14 cellular contexts compared by ENCODE assay signal in the genomic region with DNA sequence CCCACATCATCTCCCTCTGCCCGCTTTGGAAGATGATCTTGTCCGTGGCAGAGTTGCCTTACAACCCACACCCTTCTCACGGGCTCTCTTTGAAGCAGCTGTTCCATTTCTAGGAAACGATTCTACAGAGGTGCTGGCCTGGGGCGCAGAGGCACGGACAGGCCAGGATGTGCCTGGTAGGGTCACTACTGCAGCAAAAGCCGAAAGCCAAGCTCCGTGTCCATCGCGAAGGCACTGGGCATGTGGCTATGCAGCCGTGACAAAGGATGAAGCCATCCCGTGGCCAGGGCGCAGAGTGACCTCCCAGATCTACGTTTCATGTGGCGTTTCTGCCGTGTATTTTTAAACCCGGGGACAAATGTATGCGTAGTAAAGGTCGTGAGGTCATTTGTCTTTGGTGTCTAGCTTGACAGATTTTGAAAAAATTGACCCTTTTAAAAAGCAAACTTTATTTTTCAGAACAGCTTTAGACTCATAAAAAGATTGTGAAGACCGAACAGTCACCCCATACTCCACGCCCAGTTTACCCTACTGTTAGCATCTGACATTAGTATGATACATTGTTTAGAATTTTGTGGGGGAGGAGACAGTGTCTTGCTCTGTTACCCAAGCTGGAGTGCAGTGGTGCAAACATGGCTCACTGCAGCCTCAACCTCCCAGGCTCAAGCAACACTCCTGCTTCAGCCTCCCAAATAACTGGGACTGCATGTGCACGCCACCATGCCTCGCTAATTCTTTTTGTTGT. TPM values are rescaled to one million over a fixed set of nuclear protein-coding genes. Genes with fewer than 3 reads are reported as not detected.
A peak's percentile ranks its signal among the peaks of the same experiment; 100 is the strongest.
DNase-seq lines count a peak whose midpoint lies in the region; ATAC-seq and TF ChIP-seq lines count a peak whose summit lies in the region.
"Had no signal": no experiment of that assay in that cellular context is flagged by ENCODE, and none has a peak within 500 bp of the region (broad histone marks: within the 10 kb centered on the region; RNA-seq: fewer than 3 reads in every experiment).

No MANE protein-coding gene starts in this region.

- WGBS in transverse colon (ENCODE audit: low coverage in 1 of 2), 2 donors = 76 to 90% methylated on average over 4 to 23 of the region's 23 CpGs

- H3K27me3 Mint-ChIP-seq in MCF 10A (ENCODE audit: insufficient read depth, unreplicated experiment) (no peaks in the 10 kb centered on the region), T-helper 17 cell (peaks cover under 1% of the 10 kb centered on the region)

- H3K4me3 ChIP-seq in breast epithelium (no peak overlapping the region), transverse colon (no peak overlapping the region)
- H3K4me3 ChIP-seq: left ventricle myocardium inferior had no signal

- no peak for TF ChIP-seq CTCF in MCF 10A (IDR thresholded peaks at IDR 0.05; ENCODE audit: unreplicated experiment)
- TF ChIP-seq CTCF in breast epithelium (IDR thresholded peaks at IDR 0.05) = no peak
- TF ChIP-seq CTCF in transverse colon (IDR thresholded peaks at IDR 0.05) = no peak

- intact Hi-C loops in MCF 10A (cut with micrococcal nuclease) (no loop called here), breast epithelium (cut with DNase I; ENCODE audit: low total_unique reads) (no loop called here), transverse colon (cut with DNase I; ENCODE audit: low total_unique reads) (no loop called here), left colon (cut with DNase I, micrococcal nuclease) (no loop called here)

- in situ Hi-C loops in transverse colon (cut with MboI; ENCODE audit: low pct_ligation_motif_present in 1 of 4, low pct_unique_long_range_greater_than_20kb in 1 of 4, low sequenced_read_pairs in 3 of 4) = no loop called here

- H3K4me1 ChIP-seq in breast epithelium = peaks cover 3 to 13% of the 10 kb centered on the region in 2 donors
- peaks cover 32 to 60% (median 54%) of the 10 kb centered on the region in 4 donors for H3K4me1 ChIP-seq in transverse colon

- H3K9me3 Mint-ChIP-seq in MCF 10A (ENCODE audit: unreplicated experiment) = no peaks in the 10 kb centered on the region
- H3K9me3 Mint-ChIP-seq: activated CD4-positive, alpha-beta T cell treated with anti-CD3 and anti-CD28 coated beads, Interleukin-2, amount 10 ng/mL, durations not matched to agents 24 days and 14 days; activated T-helper 1 cell treated with anti-CD3 and anti-CD28 coated beads, Interleukin-12 subunit alpha, Interleukin-12 subunit beta, Interleukin-2, Interleukin-4 antibody, amounts not matched to agents 30 ng/mL and 10 ng/mL and 1 ng/mL, durations not matched to agents 14 hours and 24 hours and 36 hours; T-helper 2 cell treated with Interferon-gamma antibody and Interleukin-4, amounts not matched to agents 5 μg/mL and 100 μg/mL, for 36 hours had no signal

- H3K4me3 Mint-ChIP-seq in MCF 10A (ENCODE audit: unreplicated experiment) (no peak overlapping the region), T-helper 17 cell (no peak overlapping the region)
- H3K4me3 Mint-ChIP-seq: activated T-helper 1 cell treated with anti-CD3 and anti-CD28 coated beads, Interleukin-12 subunit alpha, Interleukin-12 subunit beta, Interleukin-2, Interleukin-4 antibody, amounts not matched to agents 30 ng/mL and 10 ng/mL and 1 ng/mL, durations not matched to agents 14 hours and 24 hours and 36 hours had no signal

- no peak for TF ChIP-seq POLR2A in breast epithelium (IDR thresholded peaks at IDR 0.05)
- TF ChIP-seq POLR2A in transverse colon (IDR thresholded peaks at IDR 0.05) = no peak

- H3K36me3 ChIP-seq in breast epithelium = no peaks in the 10 kb centered on the region
- H3K36me3 ChIP-seq in transverse colon = no peaks in the 10 kb centered on the region
- H3K36me3 ChIP-seq: heart left ventricle, left ventricle myocardium inferior had no signal

- DNase-seq in MCF 10A (ENCODE audit: unreplicated experiment) (peak; percentile 57), breast epithelium (ENCODE audit: low spot score in 2 of 2) (no peak), T-helper 17 cell (no peak), kidney tubule cell (ENCODE audit: low spot score) (peak; percentile 31), transverse colon (no peak), left colon (no peak), T-helper 1 cell (no peak)
- no peak for DNase-seq in activated CD4-positive, CD25-positive, alpha-beta regulatory T cell (lab: John Stamatoyannopoulos, UW)
- DNase-seq: activated CD4-positive, alpha-beta T cell treated with anti-CD3 and anti-CD28 coated beads, Interleukin-2, amount 10 ng/mL, durations not matched to agents 24 days and 14 days; heart left ventricle; left ventricle myocardium inferior; nucleus accumbens had no signal

- H3K27ac ChIP-seq in breast epithelium (peak overlapping the region in 1 of 2 donors; percentile 62), transverse colon (peak overlapping the region; percentile 82 to 86 (median 84))
- H3K27ac ChIP-seq: heart left ventricle had no signal

- no peaks in the 10 kb centered on the region for H3K36me3 Mint-ChIP-seq in MCF 10A (ENCODE audit: insufficient read depth, unreplicated experiment)
- no peaks in the 10 kb centered on the region for H3K36me3 Mint-ChIP-seq in T-helper 17 cell (ENCODE audit: low read depth)

- CTCF ChIA-PET in MCF 10A (lab: Yijun Ruan, JAX) = no interaction called here

- no peak for TF ChIP-seq EP300 in transverse colon (IDR thresholded peaks at IDR 0.05; ENCODE audit: low read depth)

- POLR2A ChIA-PET in MCF 10A (lab: Yijun Ruan, JAX) = interaction anchor here (0.6 to 1.8 kb wide), 7 partner anchors 13 to 89 kb away, joined by 3 to 9 read pairs (median 4); no protein-coding TSS in a partner anchor

- BruUV-seq in MCF 10A (replicated peaks; lab: Mats Ljungman, UMichigan) = no TSS peak

- H3K27ac Mint-ChIP-seq in MCF 10A (ENCODE audit: low read depth, unreplicated experiment) (peak overlapping the region; percentile 66), T-helper 17 cell (peak overlapping the region; percentile 61)
- H3K27ac Mint-ChIP-seq: activated CD4-positive, alpha-beta T cell treated with anti-CD3 and anti-CD28 coated beads, Interleukin-2, amount 10 ng/mL, durations not matched to agents 24 days and 14 days; activated T-helper 1 cell treated with anti-CD3 and anti-CD28 coated beads, Interleukin-12 subunit alpha, Interleukin-12 subunit beta, Interleukin-2, Interleukin-4 antibody, amounts not matched to agents 30 ng/mL and 10 ng/mL and 1 ng/mL, durations not matched to agents 14 hours and 24 hours and 36 hours; T-helper 2 cell treated with Interferon-gamma antibody and Interleukin-4, amounts not matched to agents 5 μg/mL and 100 μg/mL, for 36 hours had no signal

- no peaks in the 10 kb centered on the region for H3K27me3 ChIP-seq in breast epithelium
- no peaks in the 10 kb centered on the region for H3K27me3 ChIP-seq in transverse colon
- H3K27me3 ChIP-seq: heart left ventricle had no signal

- ATAC-seq in T-helper 17 cell (no peak), left colon (no peak)
- ATAC-seq: heart left ventricle had no signal

- peaks cover 23% of the 10 kb centered on the region for H3K4me1 Mint-ChIP-seq in MCF 10A (ENCODE audit: insufficient read depth, unreplicated experiment)
- peaks cover 23% of the 10 kb centered on the region for H3K4me1 Mint-ChIP-seq in T-helper 17 cell

- no peaks in the 10 kb centered on the region for H3K9me3 ChIP-seq in breast epithelium
- no peaks in the 10 kb centered on the region for H3K9me3 ChIP-seq in T-helper 17 cell (ENCODE audit: control insufficient read depth, low read length, poor library complexity, severe bottlenecking)
- no peaks in the 10 kb centered on the region for H3K9me3 ChIP-seq in transverse colon
- H3K9me3 ChIP-seq: heart left ventricle had no signal

RNA-seq across cellular contexts. Expression of a gene that starts 40.4 kb away (rescaled TPM):
- total RNA-seq in MCF 10A (2022) = 145 and 177 TPM in 2 replicates
- total RNA-seq in breast epithelium = 10 to 100 TPM; 58.4 to 83.9 (median 71.7) TPM
- 100 to 1,000 TPM; 107 to 119 TPM for total RNA-seq in T-helper 17 cell
- total RNA-seq in transverse colon = 100 to 1,000 TPM in 2 of 4 donors, 10 to 100 TPM in 2; 72.1 to 460 (median 119) TPM
- total RNA-seq in left colon = 100 to 1,000 TPM; 134 to 153 TPM

Comparison
In these comparisons a context has a peak if more than half of its experiments do, and no peak if none do; other contexts are left out.
1. DNase-seq: peak in MCF 10A (single experiment) and kidney tubule cell (single experiment); none in breast epithelium (0 of 2), T-helper 17 cell (0 of 3), transverse colon (single experiment), left colon (0 of 2), T-helper 1 cell (0 of 5) and activated CD4-positive, CD25-positive, alpha-beta regulatory T cell (0 of 4).